In genomic region chr2:169664978-169665930, GRCh38 we compare ENCODE assay signal across 19 cellular contexts. TPM values are rescaled to one million over a fixed set of nuclear protein-coding genes. Genes with fewer than 3 reads are reported as not detected.
DNase-seq lines count a peak whose midpoint lies in the region; ATAC-seq and TF ChIP-seq lines count a peak whose summit lies in the region.
"Had no signal": no experiment of that assay in that cellular context is flagged by ENCODE, and none has a peak within 500 bp of the region (broad histone marks: within the 10 kb centered on the region; RNA-seq: fewer than 3 reads in every experiment).

No MANE protein-coding gene starts in this region.

- DNase-seq in GM23248 (peak; percentile 24), SKM-1 treated with dmso at 0.1 percent for 144 hours (lab: John Stamatoyannopoulos, UW; ENCODE audit: unreplicated experiment) (peak; percentile 70), fibroblast of pulmonary artery (ENCODE audit: low read depth) (peak; percentile 34), WERI-Rb-1 (no peak), sciatic nerve (ENCODE audit: low spot score) (no peak), GM19240 (ENCODE audit: insufficient read length, low spot score) (no peak), NCI-H187 (lab: John Stamatoyannopoulos, UW) (no peak)
- DNase-seq: activated CD4-positive, alpha-beta T cell treated with anti-CD3 and anti-CD28 coated beads for 1 hour; amygdala; Calu3; mammary epithelial cell; naive thymus-derived CD4-positive, alpha-beta T cell; NCI-H82; stimulated activated CD4-positive, alpha-beta T cell treated with anti-CD3 and anti-CD28 coated beads, Interleukin-4, amount 100 ng/mL, for 24 hours; substantia nigra had no signal

- H3K4me3 ChIP-seq in GM23248 (no peak overlapping the region), fibroblast of pulmonary artery (replicated peaks; ENCODE audit: low read depth, low read length) (no peak overlapping the region), WERI-Rb-1 (ENCODE audit: low read depth, low read length) (no peak overlapping the region)
- H3K4me3 ChIP-seq: skin epidermis had no signal

- peaks cover 17% of the 10 kb centered on the region for H3K4me1 ChIP-seq in GM23248 (ENCODE audit: insufficient read depth)

- H2AFZ ChIP-seq in GM23248: no peak overlapping the region

- no peak overlapping the region for H3K4me2 ChIP-seq in GM23248 (ENCODE audit: unreplicated experiment)

- 0 out of 2 replicates have a peak, but pooled peaks cover 6% of the 10 kb centered on the region for H3F3A ChIP-seq in GM23248 (ENCODE audit: insufficient read depth)

- intact Hi-C loops in sciatic nerve (cut with DNase I): no loop called here

- WGBS in GM23248 (ENCODE audit: low coverage in 1 of 2, low lambda C conversion rate in 2 of 2, missing lambda C conversion rate in 2 of 2), 2 experiments: 31 to 42% methylated on average over 1 of the region's 1 CpG

- in situ Hi-C loops in GM23248 (cut with MboI): no loop called here

- no peak overlapping the region for H3K9ac ChIP-seq in GM23248

- H3K79me2 ChIP-seq in GM23248 (ENCODE audit: insufficient read depth): no peaks in the 10 kb centered on the region

- no peak for TF ChIP-seq CTCF in C4-2B (conservative IDR thresholded peaks at IDR 0.05)
- no peak for TF ChIP-seq CTCF in fibroblast of pulmonary artery (IDR thresholded peaks at IDR 0.05; ENCODE audit: low read length, missing control alignments)
- no peak for TF ChIP-seq CTCF in WERI-Rb-1 (IDR thresholded peaks at IDR 0.05; ENCODE audit: low read depth, low read length)

- H3K27me3 ChIP-seq in GM23248 (replicated peaks; ENCODE audit: insufficient read depth): no peaks in the 10 kb centered on the region
- H3K27me3 ChIP-seq in WERI-Rb-1 (ENCODE audit: insufficient read depth, low read depth, severe bottlenecking): no peaks in the 10 kb centered on the region

- no peaks in the 10 kb centered on the region for H3K9me3 ChIP-seq in GM23248 (ENCODE audit: low read depth)
- no peaks in the 10 kb centered on the region for H3K9me3 ChIP-seq in WERI-Rb-1 (ENCODE audit: severe bottlenecking)

- H3K9me2 ChIP-seq in GM23248 (ENCODE audit: insufficient read depth): no peaks in the 10 kb centered on the region

- H4K20me1 ChIP-seq in GM23248 (ENCODE audit: insufficient read depth): no peaks in the 10 kb centered on the region

- H3K36me3 ChIP-seq in GM23248 (ENCODE audit: low read depth) (no peaks in the 10 kb centered on the region), WERI-Rb-1 (no peaks in the 10 kb centered on the region)

- peak overlapping the region; percentile 55; the same call in 1 of the 2 replicates for H3K27ac ChIP-seq in C4-2B
- H3K27ac ChIP-seq in GM23248: no peak overlapping the region
- H3K27ac ChIP-seq in WERI-Rb-1: no peak overlapping the region
- H3K27ac ChIP-seq: skin epidermis had no signal

- ATAC-seq in sciatic nerve: no peak
- ATAC-seq: naive thymus-derived CD4-positive, alpha-beta T cell had no signal

RNA-seq across cellular contexts. Expression of gene CFAP210, which starts 29.0 kb away (rescaled TPM):
- total RNA-seq in GM23248 (2014; rRNA removed; shearing (Covaris generic)): not detected in 2 replicates
- 0.11 TPM in 1 of 2 replicates, not detected in the other for polyA plus RNA-seq in GM23248 (2016; fragmentation: Nextera tagmentation; extraction: Ambion mirVana)
- total RNA-seq in sciatic nerve: 0.40 TPM
- total RNA-seq: Calu3, mammary epithelial cell, RPMI7951 had no signal
- polyA plus RNA-seq: IgD-negative memory B cell; mammary epithelial cell; naive thymus-derived CD4-positive, alpha-beta T cell had no signal

RNA-seq across cellular contexts. Expression of gene PHOSPHO2, which starts 29.0 kb away (rescaled TPM):
- total RNA-seq in GM23248 (2014; rRNA removed; shearing (Covaris generic)): 0.86 and 2.4 TPM in 2 replicates
- polyA plus RNA-seq in GM23248 (2016; fragmentation: Nextera tagmentation; extraction: Ambion mirVana): 3.6 and 3.8 TPM in 2 replicates
- 8.5 TPM for total RNA-seq in sciatic nerve

Comparison
In these comparisons a context has a peak if more than half of its experiments do, and no peak if none do; other contexts are left out.
1. DNase-seq: peak in GM23248 (single experiment), SKM-1 treated with dmso at 0.1 percent for 144 hours (single experiment) and fibroblast of pulmonary artery (single experiment); none in WERI-Rb-1 (single experiment), sciatic nerve (single experiment), GM19240 (single experiment) and NCI-H187 (0 of 2).